ENCODE assay signal across 8 cellular contexts in genomic region chr3:157128771-157129671, GRCh38. TPM values are rescaled to one million over a fixed set of nuclear protein-coding genes. Genes with fewer than 3 reads are reported as not detected.
DNase-seq lines count a peak whose midpoint lies in the region; ATAC-seq lines count a peak whose summit lies in the region.

No MANE protein-coding gene starts in this region.

- DNase-seq in DMS79 treated with DMSO at 0.1 percent for 48 hours (lab: John Stamatoyannopoulos, UW) (peak; percentile 42), DMS79 (lab: John Stamatoyannopoulos, UW) (no peak), Karpas-422 (no peak), iris pigment epithelial cell (ENCODE audit: low read depth) (peak; percentile 47), NCI-H82 (lab: John Stamatoyannopoulos, UW) (no peak), GDM1 (lab: John Stamatoyannopoulos, UW) (no peak)
- DNase-seq in activated naive CD8-positive, alpha-beta T cell treated with anti-CD3 and anti-CD28 coated beads, Interleukin-2, amount 10 ng/mL, durations not matched to agents 7 days and 5 days: peak; percentile 58
- DNase-seq in stimulated activated naive B cell treated with anti-CD40 and anti-IgM and Interleukin-4, amounts not matched to agents 10 μg/mL and 1 μg/mL and 100 μg/mL, for 72 hours: no peak

- peak overlapping the region; percentile 95; the same call in 1 of the 2 replicates for H2AFZ ChIP-seq in Karpas-422 (ENCODE audit: low read length)

- peak overlapping the region; percentile 67 for H3K4me3 Mint-ChIP-seq in activated naive CD8-positive, alpha-beta T cell treated with anti-CD3 and anti-CD28 coated beads, Interleukin-2, amount 10 ng/mL, durations not matched to agents 7 days and 5 days
- peak overlapping the region in 1 of 2 donors; percentile 30 for H3K4me3 Mint-ChIP-seq in stimulated activated naive B cell treated with anti-CD40 and anti-IgM and Interleukin-4, amounts not matched to agents 10 μg/mL and 1 μg/mL and 100 μg/mL, for 72 hours

- no peaks in the 10 kb centered on the region for H3K9me3 Mint-ChIP-seq in activated naive CD8-positive, alpha-beta T cell treated with anti-CD3 and anti-CD28 coated beads, Interleukin-2, amount 10 ng/mL, durations not matched to agents 7 days and 5 days
- no peaks in the 10 kb centered on the region for H3K9me3 Mint-ChIP-seq in stimulated activated naive B cell treated with anti-CD40 and anti-IgM and Interleukin-4, amounts not matched to agents 10 μg/mL and 1 μg/mL and 100 μg/mL, for 72 hours

- H3K4me1 ChIP-seq in Karpas-422 (ENCODE audit: low read length): peaks cover 8% of the 10 kb centered on the region

- H3K4me1 Mint-ChIP-seq in activated naive CD8-positive, alpha-beta T cell treated with anti-CD3 and anti-CD28 coated beads, Interleukin-2, amount 10 ng/mL, durations not matched to agents 7 days and 5 days: peaks cover 56% of the 10 kb centered on the region
- H3K4me1 Mint-ChIP-seq in stimulated activated naive B cell treated with anti-CD40 and anti-IgM and Interleukin-4, amounts not matched to agents 10 μg/mL and 1 μg/mL and 100 μg/mL, for 72 hours: peaks cover 22 to 36% of the 10 kb centered on the region in 2 donors

- ATAC-seq in activated naive CD8-positive, alpha-beta T cell treated with anti-CD3 and anti-CD28 coated beads, Interleukin-2, amount 10 ng/mL, durations not matched to agents 7 days and 5 days (ENCODE audit: low read depth): peak; percentile 34
- ATAC-seq in stimulated activated naive B cell treated with anti-CD40 and anti-IgM and Interleukin-4, amounts not matched to agents 10 μg/mL and 1 μg/mL and 100 μg/mL, for 72 hours (replicated peaks): peak; percentile 51 to 58

- no peaks in the 10 kb centered on the region for H3K9me2 ChIP-seq in Karpas-422 (replicated peaks; ENCODE audit: insufficient read depth, low read length)

- H3K27ac ChIP-seq in Karpas-422 (ENCODE audit: low read length): no peak overlapping the region

- POLR2A ChIA-PET in activated naive CD8-positive, alpha-beta T cell treated with anti-CD3 and anti-CD28 coated beads, Interleukin-2, amount 10 ng/mL, durations not matched to agents 7 days and 5 days (lab: Charles Lee): interaction anchor here (0.6 to 6.0 kb wide), 6 partner anchors 8 to 605 kb away, joined by 3 to 49 read pairs (median 6); partner anchors contain the start of genes CCNL1 and TIPARP

- H3K36me3 Mint-ChIP-seq in activated naive CD8-positive, alpha-beta T cell treated with anti-CD3 and anti-CD28 coated beads, Interleukin-2, amount 10 ng/mL, durations not matched to agents 7 days and 5 days: peaks cover 3% of the 10 kb centered on the region
- H3K36me3 Mint-ChIP-seq in stimulated activated naive B cell treated with anti-CD40 and anti-IgM and Interleukin-4, amounts not matched to agents 10 μg/mL and 1 μg/mL and 100 μg/mL, for 72 hours: no peaks in the 10 kb centered on the region

- no peaks in the 10 kb centered on the region for H3K79me2 ChIP-seq in Karpas-422 (ENCODE audit: low read length)

- H3K9ac ChIP-seq in Karpas-422 (ENCODE audit: low read length): no peak overlapping the region

- H3K27ac Mint-ChIP-seq in activated naive CD8-positive, alpha-beta T cell treated with anti-CD3 and anti-CD28 coated beads, Interleukin-2, amount 10 ng/mL, durations not matched to agents 7 days and 5 days: peak overlapping the region; percentile 96
- H3K27ac Mint-ChIP-seq in stimulated activated naive B cell treated with anti-CD40 and anti-IgM and Interleukin-4, amounts not matched to agents 10 μg/mL and 1 μg/mL and 100 μg/mL, for 72 hours: peak overlapping the region; percentile 83

- H3K4me2 ChIP-seq in Karpas-422 (ENCODE audit: low read depth, low read length, poor library complexity, severe bottlenecking): peak overlapping the region; percentile 17

- H3K36me3 ChIP-seq in Karpas-422 (ENCODE audit: insufficient read depth, low read length): no peaks in the 10 kb centered on the region

- H3K27me3 ChIP-seq in Karpas-422 (ENCODE audit: low read length): no peaks in the 10 kb centered on the region

- no peak overlapping the region for H3K4me3 ChIP-seq in Karpas-422 (ENCODE audit: low read length)

- H3K27me3 Mint-ChIP-seq in activated naive CD8-positive, alpha-beta T cell treated with anti-CD3 and anti-CD28 coated beads, Interleukin-2, amount 10 ng/mL, durations not matched to agents 7 days and 5 days: no peaks in the 10 kb centered on the region
- H3K27me3 Mint-ChIP-seq in stimulated activated naive B cell treated with anti-CD40 and anti-IgM and Interleukin-4, amounts not matched to agents 10 μg/mL and 1 μg/mL and 100 μg/mL, for 72 hours: no peaks in the 10 kb centered on the region

- H3K9me3 ChIP-seq in Karpas-422 (ENCODE audit: low read length): no peaks in the 10 kb centered on the region

- H4K20me1 ChIP-seq in Karpas-422 (ENCODE audit: insufficient read depth, low read depth, low read length): no peaks in the 10 kb centered on the region

RNA-seq across cellular contexts. Expression of gene CCNL1, which starts 30.9 kb away (rescaled TPM):
- 174 and 221 TPM in 2 replicates for total RNA-seq in Karpas-422 (2014; rRNA removed; shearing (Covaris generic); ENCODE audit: low replicate concordance)
- 100 to 1,000 TPM; 276 to 280 TPM for total RNA-seq in activated naive CD8-positive, alpha-beta T cell treated with anti-CD3 and anti-CD28 coated beads, Interleukin-2, amount 10 ng/mL, durations not matched to agents 7 days and 5 days

Comparison
In these comparisons a context has a peak if more than half of its experiments do, and no peak if none do; other contexts are left out.
1. DNase-seq: peak in DMS79 treated with DMSO at 0.1 percent for 48 hours (single experiment), activated naive CD8-positive, alpha-beta T cell treated with anti-CD3 and anti-CD28 coated beads, Interleukin-2, amount 10 ng/mL, durations not matched to agents 7 days and 5 days (single experiment) and iris pigment epithelial cell (single experiment); none in DMS79 (single experiment), Karpas-422 (single experiment), stimulated activated naive B cell treated with anti-CD40 and anti-IgM and Interleukin-4, amounts not matched to agents 10 μg/mL and 1 μg/mL and 100 μg/mL, for 72 hours (single experiment), NCI-H82 (single experiment) and GDM1 (single experiment).